Comparison of ENCODE assay signal across 18 cellular contexts in the genomic region with DNA sequence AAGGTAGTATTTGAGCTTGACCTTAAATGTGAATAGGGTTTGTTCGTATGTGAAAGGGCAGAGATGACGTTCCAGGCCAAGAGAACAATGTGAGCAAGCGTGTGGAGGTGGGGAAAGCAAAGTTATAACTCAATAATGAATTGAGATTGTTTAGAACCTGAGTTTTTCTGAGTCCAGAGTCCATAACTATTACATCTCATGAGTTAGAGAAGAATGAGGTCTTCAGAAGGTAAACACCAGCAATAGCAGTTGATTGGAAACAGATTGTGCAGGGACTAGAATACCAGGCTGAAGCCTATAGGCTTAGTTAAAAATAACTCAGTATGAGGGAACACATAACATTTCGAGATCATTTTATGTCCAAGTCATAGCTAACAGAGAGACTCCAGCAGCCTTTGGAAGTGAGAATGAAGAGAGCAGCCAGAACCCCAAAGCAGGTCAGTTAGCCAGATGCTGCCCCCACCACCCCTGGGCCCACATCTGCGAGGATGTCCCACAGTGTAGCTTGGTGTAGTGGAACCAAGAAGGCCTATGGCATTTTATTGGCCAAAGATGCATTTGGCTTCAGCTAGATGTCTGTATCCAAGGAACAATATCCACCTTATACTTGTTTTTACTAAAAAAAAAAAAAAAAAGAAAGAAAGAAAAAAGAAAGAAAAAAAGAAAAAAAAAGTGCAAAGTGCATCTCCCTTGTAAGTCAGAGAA.
DNase-seq lines count a peak whose midpoint lies in the region; TF ChIP-seq lines count a peak whose summit lies in the region.
"Had no signal": no experiment of that assay in that cellular context is flagged by ENCODE, and none has a peak within 500 bp of the region (broad histone marks: within the 10 kb centered on the region; RNA-seq: fewer than 3 reads in every experiment).

No MANE protein-coding gene starts in this region.

- no peaks in the 10 kb centered on the region for H3K36me3 Mint-ChIP-seq in CD8-positive, alpha-beta memory T cell

- no peak for TF ChIP-seq RAD21 in SK-N-SH (IDR thresholded peaks at IDR 0.05; ENCODE audit: low read length)

- no peak overlapping the region for H3K4me3 Mint-ChIP-seq in CD8-positive, alpha-beta memory T cell

- in situ Hi-C loops in brain microvascular endothelial cell (cut with HindIII; ENCODE audit: low pct_ligation_motif_present, low sequenced_read_pairs), result no loop called here

- H3K9me2 ChIP-seq in SK-N-SH, result no peaks in the 10 kb centered on the region

- H3K4me1 ChIP-seq in SK-N-SH (ENCODE audit: control insufficient read depth in 1 of 2, insufficient read depth in 2 of 2, low read depth in 1 of 2, low read length in 1 of 2) (peaks cover 0 to 4% of the 10 kb centered on the region in 2 experiments; a peak in 2 of 4 replicates), osteoblast (ENCODE audit: insufficient read depth, low read length) (peaks cover 13% of the 10 kb centered on the region), vagina (no peaks in the 10 kb centered on the region)
- no peaks in the 10 kb centered on the region for H3K4me1 ChIP-seq in CD8-positive, alpha-beta memory T cell (ENCODE audit: insufficient read depth, low read length)

- H3K4me2 ChIP-seq in SK-N-SH (0 out of 2 replicates have a peak overlapping the region, but pooled peaks have one; percentile 50), osteoblast (ENCODE audit: insufficient read depth, low read length) (peak overlapping the region; percentile 44)

- H2AFZ ChIP-seq in SK-N-SH (ENCODE audit: low read depth) (no peak overlapping the region), osteoblast (ENCODE audit: low read length) (peak overlapping the region; percentile 16)

- no peak for TF ChIP-seq EP300 in SK-N-SH (IDR thresholded peaks at IDR 0.05; ENCODE audit: borderline replicate concordance in 1 of 2, low read depth in 1 of 2, low read length in 1 of 2)

- no peaks in the 10 kb centered on the region for H3K4me1 Mint-ChIP-seq in CD8-positive, alpha-beta memory T cell

- whole genome bisulfite sequencing in SK-N-SH (ENCODE audit: low lambda C conversion rate), result 75% methylated on average over 5 of the region's 5 CpGs

- peaks cover 0 to 2% (median 0%) of the 10 kb centered on the region in 5 donors for H3K9me3 Mint-ChIP-seq in CD8-positive, alpha-beta memory T cell

- H3K27me3 ChIP-seq in SK-N-SH (ENCODE audit: insufficient read depth) (no peaks in the 10 kb centered on the region), osteoblast (ENCODE audit: insufficient read depth, low read length) (no peaks in the 10 kb centered on the region), vagina (no peaks in the 10 kb centered on the region), brain microvascular endothelial cell (replicated peaks) (no peaks in the 10 kb centered on the region)
- no peaks in the 10 kb centered on the region for H3K27me3 ChIP-seq in CD8-positive, alpha-beta memory T cell (ENCODE audit: insufficient read depth, low read length, poor library complexity, severe bottlenecking)
- H3K27me3 ChIP-seq: right lobe of liver had no signal

- H3K27me3 Mint-ChIP-seq in CD8-positive, alpha-beta memory T cell, result peaks cover 8 to 16% of the 10 kb centered on the region in 2 donors

- H3K9ac ChIP-seq in SK-N-SH, result no peak overlapping the region

- TF ChIP-seq CTCF in SK-N-SH (IDR thresholded peaks at IDR 0.05) (no peak), osteoblast (IDR thresholded peaks at IDR 0.05; ENCODE audit: extremely low read depth, low read depth, low read length) (no peak), vagina (IDR thresholded peaks at IDR 0.05) (no peak), brain microvascular endothelial cell (IDR thresholded peaks at IDR 0.05; ENCODE audit: low read depth, low read length, missing control alignments) (no peak)

- no peaks in the 10 kb centered on the region for H3K36me3 ChIP-seq in SK-N-SH (replicated peaks in 1 of 2; ENCODE audit: control insufficient read depth in 1 of 2, insufficient read depth in 2 of 2, low read length in 1 of 2)
- no peaks in the 10 kb centered on the region for H3K36me3 ChIP-seq in osteoblast (ENCODE audit: insufficient read depth, low read length)
- no peaks in the 10 kb centered on the region for H3K36me3 ChIP-seq in vagina
- no peaks in the 10 kb centered on the region for H3K36me3 ChIP-seq in CD8-positive, alpha-beta memory T cell (ENCODE audit: insufficient read depth, low read length)
- no peaks in the 10 kb centered on the region for H3K36me3 ChIP-seq in brain microvascular endothelial cell (replicated peaks)
- H3K36me3 ChIP-seq: right lobe of liver had no signal

- no peak overlapping the region for H3K27ac Mint-ChIP-seq in CD8-positive, alpha-beta memory T cell

- no peaks in the 10 kb centered on the region for H3K9me3 ChIP-seq in SK-N-SH
- H3K9me3 ChIP-seq in osteoblast (ENCODE audit: low read depth, low read length), result no peaks in the 10 kb centered on the region
- H3K9me3 ChIP-seq in vagina, result no peaks in the 10 kb centered on the region
- no peaks in the 10 kb centered on the region for H3K9me3 ChIP-seq in CD8-positive, alpha-beta memory T cell (ENCODE audit: low read length)
- H3K9me3 ChIP-seq: right lobe of liver had no signal

- H4K20me1 ChIP-seq in SK-N-SH (ENCODE audit: insufficient read depth) (no peaks in the 10 kb centered on the region), osteoblast (ENCODE audit: insufficient read depth, low read length) (no peaks in the 10 kb centered on the region)

- H3K4me3 ChIP-seq in SK-N-SH (ENCODE audit: low read depth in 2 of 2, low read length in 1 of 2) (no peak overlapping the region), osteoblast (ENCODE audit: insufficient read depth, low read length) (no peak overlapping the region), vagina (no peak overlapping the region), brain microvascular endothelial cell (ENCODE audit: low read depth, low read length) (no peak overlapping the region)
- no peak overlapping the region for H3K4me3 ChIP-seq in CD8-positive, alpha-beta memory T cell (ENCODE audit: low read length)
- H3K4me3 ChIP-seq: right lobe of liver had no signal

- POLR2A ChIA-PET in SK-N-SH (lab: Yijun Ruan, JAX), result no interaction called here
- POLR2A ChIA-PET in CD8-positive, alpha-beta memory T cell (lab: Charles Lee), result no interaction called here

- H3K27ac ChIP-seq in SK-N-SH (ENCODE audit: low read depth in 2 of 2, low read length in 1 of 2), result no peak overlapping the region
- peak overlapping the region; percentile 11 for H3K27ac ChIP-seq in osteoblast (ENCODE audit: low read depth, low read length)
- H3K27ac ChIP-seq in vagina, result no peak overlapping the region
- no peak overlapping the region for H3K27ac ChIP-seq in CD8-positive, alpha-beta memory T cell (ENCODE audit: low read depth, low read length)
- H3K27ac ChIP-seq in brain microvascular endothelial cell, result no peak overlapping the region
- H3K27ac ChIP-seq: right lobe of liver had no signal

- DNase-seq in EL (peak; percentile 27), SK-N-SH (no peak), fibroblast of peridontal ligament (ENCODE audit: extremely low read depth) (peak; percentile 90), osteoblast (ENCODE audit: insufficient read length, low spot score, missing footprints) (no peak), vagina (ENCODE audit: extremely low spot score in 2 of 2) (no peak), NCI-H526 treated with DMSO at 0.1 percent for 48 hours (lab: John Stamatoyannopoulos, UW) (no peak), brain microvascular endothelial cell (no peak)
- no peak for DNase-seq in CD8-positive, alpha-beta memory T cell
- DNase-seq: activated CD4-positive, alpha-beta T cell treated with anti-CD3 and anti-CD28 coated beads for 1 hour; activated gamma-delta T cell; anterior cingulate cortex; COR-L47; cortex of kidney; NCI-H1930; NCI-H510A; stimulated activated CD4-positive, alpha-beta T cell treated with anti-CD3 and anti-CD28 coated beads, Interleukin-2, amount 100 ng/mL, for 24 hours; T-helper 9 cell had no signal

- TF ChIP-seq POLR2A in vagina (IDR thresholded peaks at IDR 0.05), result no peak

- CTCF ChIA-PET in SK-N-SH (lab: Yijun Ruan, JAX), result interaction anchor here (1.5 kb wide), 1 partner anchor 122 kb away, joined by 4 read pairs; a partner anchor contains a TSS
- CTCF ChIA-PET in CD8-positive, alpha-beta memory T cell (lab: Charles Lee), result no interaction called here

- intact Hi-C loops in vagina (cut with DNase I), result no loop called here

- no peaks in the 10 kb centered on the region for H3K79me2 ChIP-seq in SK-N-SH (ENCODE audit: insufficient read depth)
- H3K79me2 ChIP-seq in osteoblast (ENCODE audit: insufficient read depth, low read length), result no peaks in the 10 kb centered on the region

- H3F3A ChIP-seq in SK-N-SH (replicated peaks; ENCODE audit: insufficient read depth), result no peaks in the 10 kb centered on the region

TF ChIP-seq in SK-N-SH, 30 proteins besides CTCF, POLR2A, EP300 and RAD21:
- TF ChIP-seq, protein P1, sequence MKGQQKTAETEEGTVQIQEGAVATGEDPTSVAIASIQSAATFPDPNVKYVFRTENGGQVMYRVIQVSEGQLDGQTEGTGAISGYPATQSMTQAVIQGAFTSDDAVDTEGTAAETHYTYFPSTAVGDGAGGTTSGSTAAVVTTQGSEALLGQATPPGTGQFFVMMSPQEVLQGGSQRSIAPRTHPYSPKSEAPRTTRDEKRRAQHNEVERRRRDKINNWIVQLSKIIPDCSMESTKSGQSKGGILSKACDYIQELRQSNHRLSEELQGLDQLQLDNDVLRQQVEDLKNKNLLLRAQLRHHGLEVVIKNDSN (IDR thresholded peaks at IDR 0.05; ENCODE audit: borderline replicate concordance, low read depth), result no peak
- TF ChIP-seq TCF12 (IDR thresholded peaks at IDR 0.05), result peak; percentile 68

Comparison
In these comparisons a context has a peak if more than half of its experiments do, and no peak if none do; other contexts are left out.
1. DNase-seq: peak in EL (single experiment) and fibroblast of peridontal ligament (single experiment); none in SK-N-SH (single experiment), osteoblast (single experiment), vagina (0 of 2), CD8-positive, alpha-beta memory T cell (0 of 5), NCI-H526 treated with DMSO at 0.1 percent for 48 hours (single experiment) and brain microvascular endothelial cell (single experiment).